In the genomic region with DNA sequence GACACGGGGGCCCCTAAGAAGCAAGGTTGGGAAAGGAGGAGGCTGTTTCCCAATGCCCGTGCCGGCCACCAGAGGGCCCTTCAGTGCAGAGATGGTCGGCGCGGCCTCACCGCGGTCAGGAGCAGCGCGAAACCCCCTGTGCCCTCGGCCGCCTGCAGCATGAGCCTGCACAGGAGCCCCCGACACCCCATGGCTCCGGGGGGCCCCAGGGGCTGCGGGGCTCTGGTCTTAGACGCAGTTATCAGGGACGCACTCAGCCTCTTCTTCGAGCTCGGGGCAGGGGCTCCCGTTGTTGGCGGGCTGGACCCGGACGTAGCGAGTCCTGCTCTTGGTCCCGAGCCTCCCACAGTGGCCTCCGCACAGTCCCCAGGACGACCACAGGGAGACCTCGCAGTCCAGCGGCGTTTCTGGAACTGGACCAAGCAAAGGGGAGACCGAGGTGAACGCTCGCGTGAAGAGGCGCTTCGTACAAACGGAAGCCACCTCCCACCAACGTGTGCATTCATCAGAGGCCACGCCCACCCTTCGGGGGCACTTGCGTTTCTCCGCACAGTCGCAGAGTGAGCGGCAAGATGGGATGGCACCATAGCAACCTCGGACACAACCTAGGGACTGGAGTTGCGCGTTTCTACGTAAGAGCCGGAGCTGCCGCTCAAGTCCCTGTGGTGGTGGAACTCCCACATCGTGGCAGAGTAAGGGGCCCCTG, we compare ENCODE assay signal across 8 cellular contexts. TPM values are rescaled to one million over a fixed set of nuclear protein-coding genes. Genes with fewer than 3 reads are reported as not detected.
DNase-seq lines count a peak whose midpoint lies in the region; ATAC-seq and TF ChIP-seq lines count a peak whose summit lies in the region.

No MANE protein-coding gene starts in this region.

- ATAC-seq in GM21619 (IDR thresholded peaks at IDR 0.05; ENCODE audit: unreplicated experiment), result peak; percentile 82
- ATAC-seq in activated T-helper 17 cell treated with anti-CD3 and anti-CD28 coated beads, Interleukin-2, amount 50 U/mL, for 72 hours (replicated peaks), result peak; percentile 93

- peaks cover 37% of the 10 kb centered on the region for H3K27me3 ChIP-seq in neuron (ENCODE audit: insufficient read depth, low read length)
- H3K27me3 ChIP-seq in stomach smooth muscle (ENCODE audit: control insufficient read depth in 1 of 2, insufficient read depth in 2 of 2, low read length in 2 of 2), result peaks cover 10 to 21% of the 10 kb centered on the region in 2 donors

- peaks cover 7% of the 10 kb centered on the region for H3K9me3 ChIP-seq in neuron (ENCODE audit: low read length)
- no peaks in the 10 kb centered on the region for H3K9me3 ChIP-seq in stomach smooth muscle (ENCODE audit: control insufficient read depth in 2 of 2, low read length in 2 of 2)

- H3K4me1 ChIP-seq in neuron (ENCODE audit: insufficient read depth, low read length), result peaks cover 3% of the 10 kb centered on the region
- H3K4me1 ChIP-seq in stomach smooth muscle (ENCODE audit: control insufficient read depth, insufficient read depth, low read length), result peaks cover 47% of the 10 kb centered on the region

- H3K4me3 ChIP-seq in foreskin fibroblast (ENCODE audit: low read depth in 1 of 2, low read length in 2 of 2) (peak overlapping the region; percentile 38 to 50), neuron (ENCODE audit: low read length) (peak overlapping the region; percentile 42), stomach smooth muscle (ENCODE audit: low read length in 2 of 2) (peak overlapping the region; percentile 84 to 93)

- H3K36me3 Mint-ChIP-seq in activated T-helper 17 cell treated with anti-CD3 and anti-CD28 coated beads, Interleukin-2, amount 50 U/mL, for 72 hours (ENCODE audit: low read depth), result no peaks in the 10 kb centered on the region

- H3K9me3 Mint-ChIP-seq in activated T-helper 17 cell treated with anti-CD3 and anti-CD28 coated beads, Interleukin-2, amount 50 U/mL, for 72 hours, result no peaks in the 10 kb centered on the region

- H3K27me3 Mint-ChIP-seq in activated T-helper 17 cell treated with anti-CD3 and anti-CD28 coated beads, Interleukin-2, amount 50 U/mL, for 72 hours, result no peaks in the 10 kb centered on the region

- H3K4me1 Mint-ChIP-seq in activated T-helper 17 cell treated with anti-CD3 and anti-CD28 coated beads, Interleukin-2, amount 50 U/mL, for 72 hours, result peaks cover 9% of the 10 kb centered on the region

- DNase-seq in DMS79 (lab: John Stamatoyannopoulos, UW), result peak; percentile 74
- DNase-seq in KG1 (lab: John Stamatoyannopoulos, UW), result peak; percentile 39
- peak; percentile 79 for DNase-seq in RPMI7951 (ENCODE audit: low read depth)
- DNase-seq in foreskin fibroblast, result peak; percentile 85 to 91

- peak overlapping the region; percentile 82 for H3K4me3 Mint-ChIP-seq in activated T-helper 17 cell treated with anti-CD3 and anti-CD28 coated beads, Interleukin-2, amount 50 U/mL, for 72 hours

- H3K27ac ChIP-seq in stomach smooth muscle (ENCODE audit: low read length), result peak overlapping the region; percentile 11

- H3K36me3 ChIP-seq in neuron (ENCODE audit: insufficient read depth, low read length) (peaks cover 2% of the 10 kb centered on the region), stomach smooth muscle (ENCODE audit: control insufficient read depth in 2 of 2, insufficient read depth in 2 of 2, low read length in 2 of 2) (no peaks in the 10 kb centered on the region)

- peak; percentile 85 for TF ChIP-seq CTCF in foreskin fibroblast (IDR thresholded peaks at IDR 0.05; ENCODE audit: low read depth, low read length)

- H2AFZ ChIP-seq in neuron (ENCODE audit: low read depth, low read length), result peak overlapping the region; percentile 60

- peak overlapping the region; percentile 29 to 60 for H3K9ac ChIP-seq in stomach smooth muscle (ENCODE audit: low read length in 2 of 2)

- peak overlapping the region; percentile 76 for H3K27ac Mint-ChIP-seq in activated T-helper 17 cell treated with anti-CD3 and anti-CD28 coated beads, Interleukin-2, amount 50 U/mL, for 72 hours

RNA-seq across cellular contexts. Expression of gene SPON2, which starts 5.0 kb away (rescaled TPM):
- 3.8 and 7.7 TPM in 2 replicates for total RNA-seq in RPMI7951 (2014; rRNA removed; shearing (Covaris generic))
- 10 to 100 TPM; 17.3 to 18.7 TPM for total RNA-seq in activated T-helper 17 cell treated with anti-CD3 and anti-CD28 coated beads, Interleukin-2, amount 50 U/mL, for 72 hours

RNA-seq across cellular contexts. Expression of gene RNF212, which starts 54.0 kb away (rescaled TPM):
- not detected in 2 replicates for total RNA-seq in RPMI7951 (2014; rRNA removed; shearing (Covaris generic))
- total RNA-seq in activated T-helper 17 cell treated with anti-CD3 and anti-CD28 coated beads, Interleukin-2, amount 50 U/mL, for 72 hours, result 1 to 10 TPM; 1.3 to 3.7 TPM

Comparison
In these comparisons a context has a peak if more than half of its experiments do, and no peak if none do; other contexts are left out.
1. Peak in every context shown above with its lines: DNase-seq, ATAC-seq, H3K4me3 ChIP-seq and H3K27ac ChIP-seq.